8 cellular contexts compared by ENCODE assay signal in the genomic region with DNA sequence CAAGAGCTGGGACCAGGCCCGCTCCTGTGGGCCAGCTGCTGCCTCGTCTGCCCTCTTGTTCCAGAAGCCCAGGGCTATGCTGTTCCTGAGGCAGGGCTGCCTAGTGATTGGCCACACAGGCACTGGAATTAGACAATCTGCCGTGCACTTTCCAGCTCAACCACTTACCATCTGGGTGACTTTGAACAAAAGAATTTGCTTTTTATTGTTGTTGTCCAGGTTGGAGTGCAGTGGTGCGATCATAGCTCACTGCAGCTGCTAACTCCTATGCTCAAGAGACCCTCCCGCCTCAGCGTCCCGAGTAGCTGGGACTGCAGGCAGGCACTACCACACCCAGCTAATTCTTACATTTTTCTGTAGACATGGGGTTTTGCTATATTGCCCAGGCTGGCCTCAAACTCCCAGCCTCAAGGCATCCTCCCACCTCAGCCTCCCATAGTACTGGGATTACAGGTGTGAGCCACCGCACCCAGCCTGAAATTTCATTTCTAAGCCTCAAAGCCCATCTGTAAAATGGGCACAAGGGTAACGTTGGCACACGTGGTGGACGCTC. TPM values are rescaled to one million over a fixed set of nuclear protein-coding genes. Genes with fewer than 3 reads are reported as not detected.
DNase-seq lines count a peak whose midpoint lies in the region; ATAC-seq, FAIRE-seq and TF ChIP-seq lines count a peak whose summit lies in the region.

No MANE protein-coding gene starts in this region.

- TF ChIP-seq EP300 in stomach (IDR thresholded peaks at IDR 0.05) (no peak), upper lobe of left lung (IDR thresholded peaks at IDR 0.05) (no peak)

- peaks cover 2% of the 10 kb centered on the region for H3K36me3 Mint-ChIP-seq in activated naive CD4-positive, alpha-beta T cell treated with anti-CD3 and anti-CD28 coated beads for 36 hours (ENCODE audit: low read depth)
- H3K36me3 Mint-ChIP-seq in activated naive CD4-positive, alpha-beta T cell treated with anti-CD3 and anti-CD28 coated beads, Interleukin-2, amount 50 U/mL, for 72 hours: peaks cover 15 to 16% of the 10 kb centered on the region in 2 donors

- H3K9me3 ChIP-seq in stomach (no peaks in the 10 kb centered on the region), upper lobe of left lung (no peaks in the 10 kb centered on the region)

- CTCF ChIA-PET in activated naive CD4-positive, alpha-beta T cell treated with anti-CD3 and anti-CD28 coated beads for 36 hours (lab: Charles Lee): interaction anchor here (2.2 kb wide), 1 partner anchor 130 kb away, joined by 5 read pairs; no protein-coding TSS in a partner anchor

- H3K9me3 Mint-ChIP-seq in activated naive CD4-positive, alpha-beta T cell treated with anti-CD3 and anti-CD28 coated beads for 36 hours: no peaks in the 10 kb centered on the region
- H3K9me3 Mint-ChIP-seq in activated naive CD4-positive, alpha-beta T cell treated with anti-CD3 and anti-CD28 coated beads, Interleukin-2, amount 50 U/mL, for 72 hours: no peaks in the 10 kb centered on the region

- WGBS in stomach, 5 donors: 63 to 77% (median 66%) methylated on average over 10 to 11 of the region's 11 CpGs
- WGBS in upper lobe of left lung, 2 donors: 75 to 79% methylated on average over 11 of the region's 11 CpGs

- H3K27me3 Mint-ChIP-seq in activated naive CD4-positive, alpha-beta T cell treated with anti-CD3 and anti-CD28 coated beads for 36 hours (ENCODE audit: low read depth): peaks cover 46% of the 10 kb centered on the region

- H3K4me1 Mint-ChIP-seq in activated naive CD4-positive, alpha-beta T cell treated with anti-CD3 and anti-CD28 coated beads for 36 hours (ENCODE audit: low read depth): peaks cover 25% of the 10 kb centered on the region

- no peak for ATAC-seq in activated naive CD4-positive, alpha-beta T cell treated with anti-CD3 and anti-CD28 coated beads, Interleukin-2, amount 50 U/mL, for 72 hours
- ATAC-seq in HG03460 (IDR thresholded peaks at IDR 0.05; ENCODE audit: unreplicated experiment) (no peak), upper lobe of left lung (ENCODE audit: low FRiP score in 2 of 2) (no peak)

- no peak overlapping the region for H3K27ac Mint-ChIP-seq in activated naive CD4-positive, alpha-beta T cell treated with anti-CD3 and anti-CD28 coated beads for 36 hours
- H3K27ac Mint-ChIP-seq in activated naive CD4-positive, alpha-beta T cell treated with anti-CD3 and anti-CD28 coated beads, Interleukin-2, amount 50 U/mL, for 72 hours: no peak overlapping the region

- TF ChIP-seq POLR2A in stomach (IDR thresholded peaks at IDR 0.05) (no peak), upper lobe of left lung (IDR thresholded peaks at IDR 0.05) (no peak)

- H3K27me3 ChIP-seq in stomach (no peaks in the 10 kb centered on the region), upper lobe of left lung (no peaks in the 10 kb centered on the region)

- no peak for DNase-seq in activated naive CD4-positive, alpha-beta T cell treated with anti-CD3 and anti-CD28 coated beads for 36 hours
- no peak for DNase-seq in activated naive CD4-positive, alpha-beta T cell treated with anti-CD3 and anti-CD28 coated beads, Interleukin-2, amount 50 U/mL, for 72 hours (ENCODE audit: low spot score in 2 of 2)
- DNase-seq in RCC 7860 (ENCODE audit: low spot score) (peak; percentile 95), fibroblast of gingiva (ENCODE audit: low read depth) (peak; percentile 77), stomach (no peak), upper lobe of left lung (no peak)
- no peak for DNase-seq in stimulated activated CD4-positive, alpha-beta T cell treated with anti-CD3 and anti-CD28 coated beads, Interleukin-4, amount 100 ng/mL, for 1 hour

- H3K27ac ChIP-seq in stomach (peak overlapping the region in 3 of 5 donors; percentile 17 to 88 (median 60)), upper lobe of left lung (no peak overlapping the region)

- intact Hi-C loops in activated naive CD4-positive, alpha-beta T cell treated with anti-CD3 and anti-CD28 coated beads for 36 hours (cut with micrococcal nuclease): no loop called here
- intact Hi-C loops in stomach (cut with DNase I; ENCODE audit: low total_unique reads): no loop called here

- H3K4me1 ChIP-seq in stomach: peaks cover 24 to 42% (median 33%) of the 10 kb centered on the region in 4 donors
- H3K4me1 ChIP-seq in upper lobe of left lung: peaks cover 25 to 46% (median 27%) of the 10 kb centered on the region in 4 donors

- peak; percentile 90 for FAIRE-seq in RCC 7860 (lab: Jason Lieb, UNC)

- peak overlapping the region; percentile 75 for H3K4me3 Mint-ChIP-seq in activated naive CD4-positive, alpha-beta T cell treated with anti-CD3 and anti-CD28 coated beads for 36 hours

- H3K4me3 ChIP-seq in stomach (no peak overlapping the region), upper lobe of left lung (no peak overlapping the region)

- H3K36me3 ChIP-seq in stomach: no peaks in the 10 kb centered on the region
- no peaks in the 10 kb centered on the region for H3K36me3 ChIP-seq in upper lobe of left lung

- TF ChIP-seq CTCF in stomach (IDR thresholded peaks at IDR 0.05) (no peak), upper lobe of left lung (IDR thresholded peaks at IDR 0.05) (no peak)

RNA-seq across cellular contexts. Expression of gene NEK6, which starts 1.2 kb away (rescaled TPM):
- total RNA-seq in activated naive CD4-positive, alpha-beta T cell treated with anti-CD3 and anti-CD28 coated beads for 36 hours: 1 to 10 TPM in 1 of 2 experiments, under 1 TPM in 1; 0.89 to 1.5 TPM
- 1 to 10 TPM; 3.1 to 5.4 TPM for total RNA-seq in activated naive CD4-positive, alpha-beta T cell treated with anti-CD3 and anti-CD28 coated beads, Interleukin-2, amount 50 U/mL, for 72 hours
- total RNA-seq in stomach (10 to 100 TPM; 24.5 to 76.8 (median 35.6) TPM), upper lobe of left lung (100 to 1,000 TPM in 2 of 6 donors, 10 to 100 TPM in 4; 33.8 to 144 (median 59.7) TPM)
- polyA plus RNA-seq in stomach: 10 to 100 TPM in 2 of 3 donors, 1 to 10 TPM in 1; 6.0 to 18.9 (median 18.3) TPM

Comparison
In these comparisons a context has a peak if more than half of its experiments do, and no peak if none do; other contexts are left out.
1. DNase-seq: peak in RCC 7860 (single experiment) and fibroblast of gingiva (single experiment); none in activated naive CD4-positive, alpha-beta T cell treated with anti-CD3 and anti-CD28 coated beads for 36 hours (single experiment), activated naive CD4-positive, alpha-beta T cell treated with anti-CD3 and anti-CD28 coated beads, Interleukin-2, amount 50 U/mL, for 72 hours (0 of 2), stomach (single experiment), stimulated activated CD4-positive, alpha-beta T cell treated with anti-CD3 and anti-CD28 coated beads, Interleukin-4, amount 100 ng/mL, for 1 hour (single experiment) and upper lobe of left lung (0 of 2).
2. H3K27ac ChIP-seq: peak in stomach (3 of 5); none in upper lobe of left lung (0 of 4).